ENCODE assay signal across 31 cellular contexts in the genomic region with DNA sequence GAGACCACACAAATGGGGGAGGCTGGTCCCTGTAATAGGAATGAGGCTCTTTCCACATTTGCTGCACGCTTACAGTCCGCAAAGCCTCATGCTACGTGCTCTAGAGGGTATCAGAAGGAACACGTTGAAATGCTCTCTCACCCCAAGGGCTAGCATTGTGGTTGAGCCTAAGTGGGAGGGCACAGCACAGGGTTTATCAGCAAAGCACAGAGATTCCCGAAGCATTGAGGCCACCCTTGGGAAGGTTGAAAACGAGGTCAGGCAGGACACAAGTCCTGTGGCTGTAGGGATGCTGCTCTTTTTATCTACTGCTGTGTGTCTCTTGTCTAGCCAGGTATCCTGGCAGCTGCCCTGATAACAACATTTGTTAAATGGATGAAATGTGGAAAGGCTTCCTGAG.
"Had no signal": no experiment of that assay in that cellular context is flagged by ENCODE, and none has a peak within 500 bp of the region (broad histone marks: within the 10 kb centered on the region; RNA-seq: fewer than 3 reads in every experiment).

No MANE protein-coding gene starts in this region.

- H3K36me3 Mint-ChIP-seq: activated naive CD8-positive, alpha-beta T cell; WTC11 had no signal

- H3K27ac ChIP-seq: brain microvascular endothelial cell, coronary artery, dorsolateral prefrontal cortex, esophagus squamous epithelium, gastroesophageal sphincter, VCaP had no signal

- H3K9me3 ChIP-seq: esophagus squamous epithelium, gastroesophageal sphincter had no signal

- ATAC-seq: activated CD8-positive, alpha-beta T cell treated with anti-CD3 and anti-CD28 coated beads for 36 hours; activated T-cell treated with anti-CD3 and anti-CD28 coated beads, Interleukin-2, amount 50 U/mL, for 4 hours; activated T-helper 17 cell treated with anti-CD3 and anti-CD28 coated beads, Interleukin-2, amount 50 U/mL, for 72 hours; gastroesophageal sphincter; WTC11 had no signal

- H3K4me1 Mint-ChIP-seq: activated T-helper 17 cell treated with anti-CD3 and anti-CD28 coated beads, Interleukin-2, amount 50 U/mL, for 72 hours; central memory CD8-positive, alpha-beta T cell had no signal

- FAIRE-seq: astrocyte, bronchial epithelial cell, TTC549 had no signal

- H3K27ac Mint-ChIP-seq: activated CD8-positive, alpha-beta T cell treated with anti-CD3 and anti-CD28 coated beads for 36 hours; activated naive CD8-positive, alpha-beta T cell; activated T-helper 17 cell treated with anti-CD3 and anti-CD28 coated beads, Interleukin-2, amount 50 U/mL, for 72 hours; dendritic cell treated with granulocyte-macrophage colony-stimulating factor and Interleukin-4, amounts not matched to agents 40 ng/mL and 50 ng/mL, for 4 days; WTC11 had no signal

- H3K4me3 Mint-ChIP-seq: activated CD8-positive, alpha-beta T cell treated with anti-CD3 and anti-CD28 coated beads for 36 hours; activated naive CD8-positive, alpha-beta T cell; activated T-cell treated with anti-CD3 and anti-CD28 coated beads, Interleukin-2, amount 50 U/mL, for 4 hours; activated T-helper 17 cell treated with anti-CD3 and anti-CD28 coated beads, Interleukin-2, amount 50 U/mL, for 72 hours; central memory CD8-positive, alpha-beta T cell; dendritic cell treated with granulocyte-macrophage colony-stimulating factor and Interleukin-4, amounts not matched to agents 40 ng/mL and 50 ng/mL, for 4 days; WTC11 had no signal

- H3K27me3 Mint-ChIP-seq: central memory CD8-positive, alpha-beta T cell had no signal

- H3K4me1 ChIP-seq: esophagus squamous epithelium, gastroesophageal sphincter had no signal

- DNase-seq: activated CD4-positive, alpha-beta T cell treated with anti-CD3 and anti-CD28 coated beads for 1 hour; activated CD4-positive, alpha-beta T cell treated with anti-CD3 and anti-CD28 coated beads for 4 hours; activated CD4-positive, alpha-beta T cell treated with anti-CD3 and anti-CD28 coated beads, Interleukin-2, amount 50 U/mL, for 1 hour; activated CD4-positive, alpha-beta T cell treated with anti-CD3 and anti-CD28 coated beads, Interleukin-2, amount 50 U/mL, for 48 hours; activated CD8-positive, alpha-beta memory T cell treated with anti-CD3 and anti-CD28 coated beads for 24 hours; activated CD8-positive, alpha-beta T cell treated with anti-CD3 and anti-CD28 coated beads for 36 hours; activated effector memory CD4-positive, alpha-beta T cell treated with Interleukin-2 at 50 U/mL for 16 hours; activated gamma-delta T cell treated with Interleukin-2 at 50 U/mL for 16 hours; activated naive CD4-positive, alpha-beta T cell treated with anti-CD3 and anti-CD28 coated beads, Interleukin-2, amount 50 U/mL, for 16 hours; activated naive CD4-positive, alpha-beta T cell treated with Interleukin-2 at 50 U/mL for 16 hours; activated T-cell treated with anti-CD3 and anti-CD28 coated beads, Interleukin-2, amount 50 U/mL, for 4 hours; amniotic stem cell; anterior cingulate cortex; brain microvascular endothelial cell; dorsolateral prefrontal cortex; effector memory CD4-positive, alpha-beta T cell; erythroblast; esophagus squamous epithelium; foreskin melanocyte; T-helper 2 cell had no signal

- H3K27me3 ChIP-seq: brain microvascular endothelial cell had no signal

- H3K36me3 ChIP-seq: brain microvascular endothelial cell, esophagus squamous epithelium, gastroesophageal sphincter had no signal

- H3K9me3 Mint-ChIP-seq: activated CD8-positive, alpha-beta T cell treated with anti-CD3 and anti-CD28 coated beads for 36 hours; activated T-cell treated with anti-CD3 and anti-CD28 coated beads, Interleukin-2, amount 50 U/mL, for 4 hours; activated T-helper 17 cell treated with anti-CD3 and anti-CD28 coated beads, Interleukin-2, amount 50 U/mL, for 72 hours; central memory CD8-positive, alpha-beta T cell; dendritic cell treated with granulocyte-macrophage colony-stimulating factor and Interleukin-4, amounts not matched to agents 40 ng/mL and 50 ng/mL, for 4 days; WTC11 had no signal

- H3K4me3 ChIP-seq: coronary artery, dorsolateral prefrontal cortex, esophagus squamous epithelium, gastroesophageal sphincter had no signal
